ENCODE assay signal across 9 cellular contexts in the genomic region with DNA sequence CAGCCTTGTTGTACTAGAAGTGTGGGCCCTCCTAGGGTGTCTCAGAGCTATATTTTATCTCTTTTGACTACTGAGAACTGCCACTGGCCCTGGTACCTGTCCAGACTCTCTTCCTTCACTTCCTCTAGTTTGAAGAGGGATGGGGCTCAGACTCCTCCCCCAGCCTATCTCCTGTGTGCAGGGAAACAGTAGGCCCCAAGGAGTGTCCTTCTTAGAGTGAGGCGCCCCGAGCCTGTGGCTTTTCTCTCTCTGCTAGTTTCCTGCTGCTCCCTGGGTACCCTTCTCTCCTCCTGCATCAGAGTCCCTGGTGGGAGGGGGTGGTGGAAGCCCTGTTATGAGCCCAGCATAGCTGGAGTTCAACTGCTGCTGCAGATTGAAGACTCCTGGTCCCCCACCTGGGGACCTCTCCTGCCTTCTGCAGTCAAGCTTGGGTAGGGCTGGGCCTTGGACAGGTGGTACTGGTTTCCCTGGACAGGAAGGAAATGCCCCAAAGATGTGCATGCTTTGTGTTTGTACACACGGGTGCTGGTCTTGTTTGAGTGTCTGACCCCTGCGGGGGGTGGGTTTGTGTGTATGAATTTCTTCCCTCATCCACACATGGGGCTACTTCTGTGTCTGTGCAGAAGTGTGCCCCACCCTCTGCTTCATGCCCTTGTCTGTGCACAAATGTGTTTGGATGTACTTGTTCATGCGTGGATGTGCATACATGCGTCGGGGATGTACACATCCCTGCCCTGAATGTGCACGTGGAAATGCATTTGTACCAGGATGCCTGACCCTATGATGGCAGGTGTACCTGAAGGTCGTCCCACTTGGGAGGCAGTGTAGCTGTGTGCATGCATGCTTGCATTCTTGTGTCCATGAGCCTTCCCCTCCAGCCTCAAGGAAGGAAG. TPM values are rescaled to one million over a fixed set of nuclear protein-coding genes. Genes with fewer than 3 reads are reported as not detected.
A peak's percentile ranks its signal among the peaks of the same experiment; 100 is the strongest.
DNase-seq lines count a peak whose midpoint lies in the region; ATAC-seq and TF ChIP-seq lines count a peak whose summit lies in the region.
"Had no signal": no experiment of that assay in that cellular context is flagged by ENCODE, and none has a peak within 500 bp of the region (broad histone marks: within the 10 kb centered on the region; RNA-seq: fewer than 3 reads in every experiment).

No MANE protein-coding gene starts in this region.

- peaks cover 25% of the 10 kb centered on the region for H3K27me3 ChIP-seq in NT2/D1 (ENCODE audit: insufficient read depth, insufficient read length)
- peaks cover 5% of the 10 kb centered on the region for H3K27me3 ChIP-seq in endodermal cell (ENCODE audit: control insufficient read depth, insufficient read depth, low read length, poor library complexity, severe bottlenecking)

- H3K4me3 ChIP-seq in NT2/D1 (ENCODE audit: insufficient read length, low read depth): peak overlapping the region; percentile 42
- no peak overlapping the region for H3K4me3 ChIP-seq in endodermal cell (ENCODE audit: low read length)

- peak overlapping the region; percentile 89 for H3K4me3 Mint-ChIP-seq in Calu3 (ENCODE audit: low read depth, unreplicated experiment)
- peak overlapping the region; percentile 62 for H3K4me3 Mint-ChIP-seq in endodermal cell
- H3K4me3 Mint-ChIP-seq in osteocyte (ENCODE audit: unreplicated experiment): peak overlapping the region; percentile 35

- ATAC-seq in GM18907 (IDR thresholded peaks at IDR 0.05; ENCODE audit: unreplicated experiment) (no peak), HG03175 (IDR thresholded peaks at IDR 0.05; ENCODE audit: unreplicated experiment) (no peak)

- TF ChIP-seq CTCF in Calu3 (IDR thresholded peaks at IDR 0.05; ENCODE audit: unreplicated experiment) (peak; percentile 18), endodermal cell (conservative IDR thresholded peaks at IDR 0.05) (no peak), osteocyte (IDR thresholded peaks at IDR 0.05) (no peak)

- H3K9ac ChIP-seq in NT2/D1 (ENCODE audit: insufficient read length, low read depth): peak overlapping the region; percentile 88
- H3K9ac ChIP-seq in endodermal cell (ENCODE audit: extremely low read depth, low read length, poor library complexity, severe bottlenecking): no peak overlapping the region

- H3K27me3 Mint-ChIP-seq in Calu3 (ENCODE audit: unreplicated experiment) (no peaks in the 10 kb centered on the region), endodermal cell (ENCODE audit: insufficient read depth) (peaks cover 23% of the 10 kb centered on the region), osteocyte (ENCODE audit: unreplicated experiment) (no peaks in the 10 kb centered on the region)

- H3K4me1 Mint-ChIP-seq in Calu3 (ENCODE audit: low read depth, unreplicated experiment) (peaks cover 25% of the 10 kb centered on the region), endodermal cell (peaks cover 43% of the 10 kb centered on the region), osteocyte (ENCODE audit: unreplicated experiment) (peaks cover 58% of the 10 kb centered on the region)

- H3K36me3 Mint-ChIP-seq in Calu3 (ENCODE audit: insufficient read depth, unreplicated experiment) (peaks cover 85% of the 10 kb centered on the region), endodermal cell (ENCODE audit: low read depth) (no peaks in the 10 kb centered on the region), osteocyte (ENCODE audit: unreplicated experiment) (no peaks in the 10 kb centered on the region)

- DNase-seq in Calu3 (peak; percentile 76), NT2/D1 (ENCODE audit: low read depth, low spot score) (no peak), endodermal cell (peak; percentile 62), osteocyte (ENCODE audit: extremely low spot score, unreplicated experiment) (no peak), NCI-H1694 treated with DMSO at 0.1 percent for 48 hours (lab: John Stamatoyannopoulos, UW) (no peak)
- no peak for DNase-seq in NK-92 treated with Interleukin-12 subunit alpha and Interleukin-12 subunit beta, amount 100 ng/mL, for 24 hours (lab: John Stamatoyannopoulos, UW)
- DNase-seq: NCI-H187 treated with DMSO at 0.1 percent for 48 hours had no signal

- BruUV-seq in Calu3 (replicated peaks; lab: Mats Ljungman, UMichigan): no TSS peak

- peaks cover 38% of the 10 kb centered on the region for H3K4me1 ChIP-seq in NT2/D1 (ENCODE audit: insufficient read depth, insufficient read length)
- H3K4me1 ChIP-seq in endodermal cell (ENCODE audit: control insufficient read depth, insufficient read depth, low read length): peaks cover 8% of the 10 kb centered on the region

- H3K27ac Mint-ChIP-seq in Calu3 (ENCODE audit: unreplicated experiment) (peak overlapping the region; percentile 38), endodermal cell (no peak overlapping the region), osteocyte (ENCODE audit: unreplicated experiment) (peak overlapping the region; percentile 78)

- 74 to 84% methylated on average over 4 to 9 of the region's 9 CpGs for WGBS in endodermal cell (ENCODE audit: insufficient coverage in 1 of 2, insufficient read length in 1 of 2), 2 experiments

- no peaks in the 10 kb centered on the region for H3K9me3 ChIP-seq in NT2/D1 (ENCODE audit: insufficient read depth, low read length)
- H3K9me3 ChIP-seq in endodermal cell (ENCODE audit: control insufficient read depth, low read length): no peaks in the 10 kb centered on the region

- H3K9me3 Mint-ChIP-seq in Calu3 (ENCODE audit: low read depth, unreplicated experiment) (no peaks in the 10 kb centered on the region), endodermal cell (no peaks in the 10 kb centered on the region), osteocyte (ENCODE audit: unreplicated experiment) (no peaks in the 10 kb centered on the region)

- intact Hi-C loops in Calu3 (cut with micrococcal nuclease; ENCODE audit: unreplicated experiment): loop anchor here (2.0 kb wide), 1 partner anchor 13 kb away; no protein-coding TSS in a partner anchor

- no peaks in the 10 kb centered on the region for H3K36me3 ChIP-seq in NT2/D1 (ENCODE audit: insufficient read depth, insufficient read length, low read length)
- H3K36me3 ChIP-seq in endodermal cell (ENCODE audit: control insufficient read depth, insufficient read depth, low read length): no peaks in the 10 kb centered on the region

- no peak overlapping the region for H3K27ac ChIP-seq in endodermal cell (ENCODE audit: low read depth, low read length)

- CTCF ChIA-PET in Calu3 (lab: Charles Lee): interaction anchor here (0.5 to 36.5 kb wide), 30 partner anchors 9 to 855 kb away, joined by 3 to 1520 read pairs (median 5); a partner anchor contains a TSS

RNA-seq across cellular contexts. Expression of a gene that starts 6.9 kb away (rescaled TPM):
- total RNA-seq in Calu3 (2022) (150 and 170 TPM in 2 replicates), endodermal cell (10 to 100 TPM; 22.7 to 27.6 TPM), osteocyte (62.6 and 65.2 TPM in 2 replicates)
- 51.2 TPM for polyA plus RNA-seq in endodermal cell (2013, experiment 1 of 2)
- 49.4 TPM for polyA plus RNA-seq in endodermal cell (2013, experiment 2 of 2)

RNA-seq across cellular contexts. Expression of a gene that starts 28.2 kb away (rescaled TPM):
- total RNA-seq in Calu3 (2022): 567 and 645 TPM in 2 replicates
- 10 to 100 TPM; 88.4 to 95.4 TPM for total RNA-seq in endodermal cell
- 37.8 TPM for polyA plus RNA-seq in endodermal cell (2013, experiment 1 of 2)
- 33.8 TPM for polyA plus RNA-seq in endodermal cell (2013, experiment 2 of 2)
- 6.7 and 10.8 TPM in 2 replicates for total RNA-seq in osteocyte

RNA-seq across cellular contexts. Expression of a gene that starts 48.6 kb away (rescaled TPM):
- total RNA-seq in Calu3 (2022) (0.44 and 0.71 TPM in 2 replicates), endodermal cell (not detected), osteocyte (0.40 TPM in 1 of 2 replicates, not detected in the other)
- not detected for polyA plus RNA-seq in endodermal cell (2013, experiment 1 of 2)
- not detected for polyA plus RNA-seq in endodermal cell (2013, experiment 2 of 2)

Comparison
In these comparisons a context has a peak if more than half of its experiments do, and no peak if none do; other contexts are left out.
1. DNase-seq: peak in Calu3 (single experiment) and endodermal cell (single experiment); none in NT2/D1 (single experiment), osteocyte (single experiment), NK-92 treated with Interleukin-12 subunit alpha and Interleukin-12 subunit beta, amount 100 ng/mL, for 24 hours (single experiment) and NCI-H1694 treated with DMSO at 0.1 percent for 48 hours (single experiment).
2. H3K4me3 Mint-ChIP-seq: peak in every context shown above with its lines; median percentile 89 in Calu3; 62 in endodermal cell; 35 in osteocyte.